In genomic region chr4:138051157-138051556, GRCh38 we compare ENCODE assay signal across 28 cellular contexts.
DNase-seq lines count a peak whose midpoint lies in the region; ATAC-seq and TF ChIP-seq lines count a peak whose summit lies in the region.
"Had no signal": no experiment of that assay in that cellular context is flagged by ENCODE, and none has a peak within 500 bp of the region (broad histone marks: within the 10 kb centered on the region; RNA-seq: fewer than 3 reads in every experiment).

No MANE protein-coding gene starts in this region.

- RAD21 ChIA-PET in HCT116 (lab: Charles Lee; ENCODE audit: low non-redundant PET in 1 of 2, low total read pairs in 2 of 2, uncharacterized antibody in 2 of 2, unreplicated experiment in 2 of 2) = no interaction called here

- no peak overlapping the region for H3K27ac ChIP-seq in HCT116 (ENCODE audit: low read depth, low read length)
- H3K27ac ChIP-seq: adrenal gland, breast epithelium, gastroesophageal sphincter, SK-N-MC had no signal

- no peak for TF ChIP-seq RAD21 in HCT116 (IDR thresholded peaks at IDR 0.05; ENCODE audit: low read depth)

- H3K36me3 Mint-ChIP-seq in activated CD8-positive, alpha-beta memory T cell treated with anti-CD3 and anti-CD28 coated beads, Interleukin-2, amount 10 ng/mL, durations not matched to agents 7 days and 5 days = no peaks in the 10 kb centered on the region
- H3K36me3 Mint-ChIP-seq: CD14-positive monocyte; stimulated activated naive B cell treated with anti-CD40 and anti-IgM and Interleukin-4, amounts not matched to agents 10 μg/mL and 1 μg/mL and 100 μg/mL, for 72 hours; type B pancreatic cell had no signal

- H3K9ac ChIP-seq in HCT116 (ENCODE audit: low read length) (no peak overlapping the region), adipocyte (ENCODE audit: low read length) (no peak overlapping the region)

- no peaks in the 10 kb centered on the region for H3K27me3 ChIP-seq in HCT116 (ENCODE audit: insufficient read depth, low read length)
- no peaks in the 10 kb centered on the region for H3K27me3 ChIP-seq in adipocyte (replicated peaks; ENCODE audit: control insufficient read depth, insufficient read depth, low read length)
- H3K27me3 ChIP-seq: adrenal gland, breast epithelium, gastroesophageal sphincter had no signal

- TF ChIP-seq POLR2A in HCT116 (IDR thresholded peaks at IDR 0.05; ENCODE audit: borderline replicate concordance, extremely low read depth, insufficient read depth, insufficient read length) = no peak

- DNase-seq in HCT116 (ENCODE audit: low read depth, low spot score) (no peak), adipocyte (ENCODE audit: low read depth) (peak; percentile 25), fibroblast of mammary gland (ENCODE audit: low read depth) (peak; percentile 51), NCI-H510A (lab: John Stamatoyannopoulos, UW) (no peak), T-helper 1 cell (no peak)
- DNase-seq in activated effector memory CD4-positive, alpha-beta T cell treated with Interleukin-2 at 50 U/mL for 16 hours = no peak
- DNase-seq in activated CD8-positive, alpha-beta memory T cell treated with anti-CD3 and anti-CD28 coated beads, Interleukin-2, amount 10 ng/mL, durations not matched to agents 7 days and 5 days = no peak
- DNase-seq: activated CD4-positive, alpha-beta T cell treated with anti-CD3 and anti-CD28 coated beads, Interleukin-2, amount 50 U/mL, for 4 hours; activated naive CD4-positive, alpha-beta T cell treated with Interleukin-2 at 50 U/mL for 16 hours; activated T-cell treated with anti-CD3 and anti-CD28 coated beads, Interleukin-2, amount 50 U/mL, for 72 hours; adrenal gland; effector CD4-positive, alpha-beta T cell; erythroblast; hippocampal formation; KG1; left colon; NCI-H1092 treated with DMSO at 0.1 percent for 48 hours; NCI-H187; NCI-H510A treated with DMSO at 0.1 percent for 48 hours; OCI-M1; stimulated activated naive B cell treated with anti-CD40 and anti-IgM and Interleukin-4, amounts not matched to agents 10 μg/mL and 1 μg/mL and 100 μg/mL, for 72 hours; T-helper 17 cell had no signal

- H3K27ac Mint-ChIP-seq in activated CD8-positive, alpha-beta memory T cell treated with anti-CD3 and anti-CD28 coated beads, Interleukin-2, amount 10 ng/mL, durations not matched to agents 7 days and 5 days = no peak overlapping the region
- H3K27ac Mint-ChIP-seq: activated T-cell treated with anti-CD3 and anti-CD28 coated beads, Interleukin-2, amount 50 U/mL, for 72 hours; CD14-positive monocyte; nephron; stimulated activated naive B cell treated with anti-CD40 and anti-IgM and Interleukin-4, amounts not matched to agents 10 μg/mL and 1 μg/mL and 100 μg/mL, for 72 hours; T-helper 17 cell; type B pancreatic cell had no signal

- no peaks in the 10 kb centered on the region for H3K79me2 ChIP-seq in HCT116 (ENCODE audit: insufficient read depth, low read length)

- H3K27me3 Mint-ChIP-seq in activated CD8-positive, alpha-beta memory T cell treated with anti-CD3 and anti-CD28 coated beads, Interleukin-2, amount 10 ng/mL, durations not matched to agents 7 days and 5 days = no peaks in the 10 kb centered on the region
- H3K27me3 Mint-ChIP-seq: T-helper 17 cell, type B pancreatic cell had no signal

- no peak overlapping the region for H3K4me3 Mint-ChIP-seq in activated CD8-positive, alpha-beta memory T cell treated with anti-CD3 and anti-CD28 coated beads, Interleukin-2, amount 10 ng/mL, durations not matched to agents 7 days and 5 days
- H3K4me3 Mint-ChIP-seq: activated T-cell treated with anti-CD3 and anti-CD28 coated beads, Interleukin-2, amount 50 U/mL, for 72 hours; CD14-positive monocyte; nephron; stimulated activated naive B cell treated with anti-CD40 and anti-IgM and Interleukin-4, amounts not matched to agents 10 μg/mL and 1 μg/mL and 100 μg/mL, for 72 hours; T-helper 17 cell; type B pancreatic cell had no signal

- peak overlapping the region; percentile 73; the same call in 1 of the 2 replicates for H3K4me2 ChIP-seq in HCT116 (ENCODE audit: low read length)

- H3K4me1 ChIP-seq in HCT116 (ENCODE audit: control insufficient read depth in 1 of 2, insufficient read depth in 2 of 2, low read length in 2 of 2) = peaks cover 33 to 50% of the 10 kb centered on the region in 2 experiments
- H3K4me1 ChIP-seq in adipocyte (ENCODE audit: control insufficient read depth, insufficient read depth, low read length) = peaks cover 33% of the 10 kb centered on the region
- H3K4me1 ChIP-seq: adrenal gland, breast epithelium had no signal

- H3K4me3 ChIP-seq in HCT116 (replicated peaks in 1 of 2; ENCODE audit: low read depth in 1 of 2, low read length in 2 of 2) (no peak overlapping the region), adipocyte (ENCODE audit: low read length) (no peak overlapping the region), fibroblast of mammary gland (ENCODE audit: control insufficient read depth, low read depth, low read length) (no peak overlapping the region)
- H3K4me3 ChIP-seq: adrenal gland, breast epithelium, gastroesophageal sphincter, SK-N-MC had no signal

- intact Hi-C loops in HCT116 (cut with micrococcal nuclease) = no loop called here

- no peak for ATAC-seq in HCT116
- no peak for ATAC-seq in activated CD8-positive, alpha-beta memory T cell treated with anti-CD3 and anti-CD28 coated beads, Interleukin-2, amount 10 ng/mL, durations not matched to agents 7 days and 5 days
- ATAC-seq: activated T-cell treated with anti-CD3 and anti-CD28 coated beads, Interleukin-2, amount 50 U/mL, for 72 hours; gastroesophageal sphincter; left colon; stimulated activated naive B cell treated with anti-CD40 and anti-IgM and Interleukin-4, amounts not matched to agents 10 μg/mL and 1 μg/mL and 100 μg/mL, for 72 hours; T-helper 17 cell had no signal

- POLR2A ChIA-PET in HCT116 (lab: Charles Lee) = no interaction called here

- TF ChIP-seq CTCF in HCT116 (IDR thresholded peaks at IDR 0.05 in 2 of 3, conservative IDR thresholded peaks at IDR 0.05 in 1 of 3; ENCODE audit: borderline replicate concordance in 1 of 3, insufficient read depth in 1 of 3, low read depth in 2 of 3, low read length in 2 of 3) (no peak), fibroblast of mammary gland (conservative IDR thresholded peaks at IDR 0.05; ENCODE audit: control insufficient read depth, insufficient read depth, low read depth, low read length) (no peak)

- H3K9me3 Mint-ChIP-seq in activated CD8-positive, alpha-beta memory T cell treated with anti-CD3 and anti-CD28 coated beads, Interleukin-2, amount 10 ng/mL, durations not matched to agents 7 days and 5 days (ENCODE audit: low read depth) = no peaks in the 10 kb centered on the region
- H3K9me3 Mint-ChIP-seq: activated T-cell treated with anti-CD3 and anti-CD28 coated beads, Interleukin-2, amount 50 U/mL, for 72 hours; nephron had no signal

- CTCF ChIA-PET in HCT116 (lab: Charles Lee) = interaction anchor here (0.8 to 1.1 kb wide), 2 partner anchors 12 to 39 kb away, joined by 3 to 4 read pairs; no protein-coding TSS in a partner anchor
- CTCF ChIA-PET in activated CD8-positive, alpha-beta memory T cell treated with anti-CD3 and anti-CD28 coated beads, Interleukin-2, amount 10 ng/mL, durations not matched to agents 7 days and 5 days (lab: Charles Lee) = no interaction called here

- no TSS peak for BruUV-seq in HCT116 (replicated peaks; lab: Mats Ljungman, UMichigan)

- H3K4me1 Mint-ChIP-seq in activated CD8-positive, alpha-beta memory T cell treated with anti-CD3 and anti-CD28 coated beads, Interleukin-2, amount 10 ng/mL, durations not matched to agents 7 days and 5 days = no peaks in the 10 kb centered on the region
- H3K4me1 Mint-ChIP-seq: CD14-positive monocyte; stimulated activated naive B cell treated with anti-CD40 and anti-IgM and Interleukin-4, amounts not matched to agents 10 μg/mL and 1 μg/mL and 100 μg/mL, for 72 hours; T-helper 17 cell had no signal

- peak overlapping the region; percentile 96 for H2AFZ ChIP-seq in HCT116 (ENCODE audit: low read depth, low read length, poor library complexity, severe bottlenecking)

- no peaks in the 10 kb centered on the region for H3K9me2 ChIP-seq in HCT116 (ENCODE audit: insufficient read depth)

- H3K36me3 ChIP-seq in HCT116 (ENCODE audit: control insufficient read depth in 1 of 2, insufficient read depth in 2 of 2, low read length in 2 of 2) (no peaks in the 10 kb centered on the region), adipocyte (ENCODE audit: control insufficient read depth, insufficient read depth, low read length, severe bottlenecking) (no peaks in the 10 kb centered on the region)
- H3K36me3 ChIP-seq: adrenal gland, breast epithelium, gastroesophageal sphincter had no signal

- H3K9me3 ChIP-seq in HCT116 (ENCODE audit: control insufficient read depth in 1 of 2, insufficient read depth in 1 of 2, low read depth in 1 of 2, low read length in 2 of 2) = no peaks in the 10 kb centered on the region
- no peaks in the 10 kb centered on the region for H3K9me3 ChIP-seq in adipocyte (ENCODE audit: control insufficient read depth, low read length)
- H3K9me3 ChIP-seq: adrenal gland, breast epithelium, gastroesophageal sphincter had no signal

- no peaks in the 10 kb centered on the region for H4K20me1 ChIP-seq in HCT116 (ENCODE audit: insufficient read depth)

TF ChIP-seq in HCT116, 20 proteins besides CTCF, POLR2A, EP300 and RAD21:
- no peak for TF ChIP-seq SIN3A (IDR thresholded peaks at IDR 0.05; ENCODE audit: low read depth)
- no peak for TF ChIP-seq TCF7L2 (IDR thresholded peaks at IDR 0.05; ENCODE audit: borderline replicate concordance, extremely low read depth, insufficient read depth, insufficient read length)
- TF ChIP-seq JUND (IDR thresholded peaks at IDR 0.05) = no peak
- TF ChIP-seq EGR1 (IDR thresholded peaks at IDR 0.05; ENCODE audit: low read depth) = no peak
- no peak for TF ChIP-seq MAX (IDR thresholded peaks at IDR 0.05)
TF ChIP-seq in HCT116: peak in this region for 0.

Comparison
In these comparisons a context has a peak if more than half of its experiments do, and no peak if none do; other contexts are left out.
1. DNase-seq: peak in adipocyte (single experiment) and fibroblast of mammary gland (single experiment); none in HCT116 (single experiment), activated effector memory CD4-positive, alpha-beta T cell treated with Interleukin-2 at 50 U/mL for 16 hours (single experiment), activated CD8-positive, alpha-beta memory T cell treated with anti-CD3 and anti-CD28 coated beads, Interleukin-2, amount 10 ng/mL, durations not matched to agents 7 days and 5 days (single experiment), NCI-H510A (single experiment) and T-helper 1 cell (0 of 5).